24 cellular contexts compared by ENCODE assay signal in the genomic region with DNA sequence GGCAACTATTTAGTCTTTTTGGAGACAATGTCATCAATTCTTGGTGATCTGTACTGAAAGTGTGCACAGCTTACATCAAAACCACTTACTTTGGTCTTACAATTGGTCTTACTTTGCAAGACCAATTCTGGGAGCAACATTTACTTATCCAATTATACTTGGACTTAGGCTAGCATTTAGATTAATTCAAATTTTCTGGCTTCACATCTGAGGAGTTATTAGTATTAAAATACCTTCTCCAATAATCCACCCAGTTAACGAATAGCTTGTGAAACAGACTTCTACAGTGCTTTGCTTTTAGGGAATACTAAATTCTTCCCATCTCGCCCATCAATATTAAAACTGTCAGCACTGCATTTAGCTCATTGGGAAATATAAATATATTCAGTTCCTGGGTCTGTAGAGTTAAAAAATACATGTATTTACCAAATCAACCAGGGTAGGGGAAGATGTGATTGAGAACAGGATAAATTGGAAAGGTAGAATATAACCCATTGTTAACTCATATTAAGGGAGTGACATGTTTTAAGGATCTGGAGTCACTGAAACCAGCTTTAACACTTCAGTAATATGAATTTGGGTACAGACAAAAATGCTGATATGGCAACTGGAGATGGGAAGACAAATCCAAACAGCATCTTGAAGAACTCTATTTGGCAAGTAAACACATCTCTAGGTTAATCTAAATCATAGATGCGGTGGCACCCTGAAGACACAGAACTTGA. TPM values are rescaled to one million over a fixed set of nuclear protein-coding genes. Genes with fewer than 3 reads are reported as not detected.
DNase-seq lines count a peak whose midpoint lies in the region; ATAC-seq, FAIRE-seq and TF ChIP-seq lines count a peak whose summit lies in the region.
"Had no signal": no experiment of that assay in that cellular context is flagged by ENCODE, and none has a peak within 500 bp of the region (broad histone marks: within the 10 kb centered on the region; RNA-seq: fewer than 3 reads in every experiment).

No MANE protein-coding gene starts in this region.

- no peak overlapping the region for H3K4me2 ChIP-seq in Karpas-422 (ENCODE audit: low read depth, low read length, poor library complexity, severe bottlenecking)

- H3K27ac Mint-ChIP-seq in endothelial cell (ENCODE audit: unreplicated experiment), result peak overlapping the region; percentile 34
- H3K27ac Mint-ChIP-seq: activated CD4-positive, alpha-beta T cell treated with anti-CD3 and anti-CD28 coated beads, Interleukin-2, amount 10 ng/mL, durations not matched to agents 7 days and 5 days; T-helper 1 cell treated with Interleukin-12 subunit alpha and Interleukin-12 subunit beta and Interleukin-4 antibody, amounts not matched to agents 30 μg/mL and 1 μg/mL, for 36 hours had no signal

- peaks cover 20% of the 10 kb centered on the region for H3K4me1 Mint-ChIP-seq in endothelial cell (ENCODE audit: unreplicated experiment)

- H3K4me1 ChIP-seq in cardiac muscle cell (ENCODE audit: low read depth) (peaks cover 8% of the 10 kb centered on the region), Karpas-422 (ENCODE audit: low read length) (peaks cover 63% of the 10 kb centered on the region)

- H3K27me3 ChIP-seq in cardiac muscle cell (no peaks in the 10 kb centered on the region), Karpas-422 (ENCODE audit: low read length) (no peaks in the 10 kb centered on the region)
- H3K27me3 ChIP-seq: heart right ventricle, sigmoid colon, uterus had no signal

- no peak overlapping the region for H3K9ac ChIP-seq in Karpas-422 (ENCODE audit: low read length)

- H4K20me1 ChIP-seq in Karpas-422 (ENCODE audit: insufficient read depth, low read depth, low read length), result peaks cover 7% of the 10 kb centered on the region; the same call in 1 of the 2 replicates

- H3K9me3 ChIP-seq in cardiac muscle cell (ENCODE audit: low read depth) (no peaks in the 10 kb centered on the region), Karpas-422 (ENCODE audit: low read length) (no peaks in the 10 kb centered on the region)
- H3K9me3 ChIP-seq: heart right ventricle, sigmoid colon, uterus had no signal

- peaks cover 7% of the 10 kb centered on the region for H3K36me3 Mint-ChIP-seq in endothelial cell (ENCODE audit: low read depth, unreplicated experiment)

- no peaks in the 10 kb centered on the region for H3K9me2 ChIP-seq in Karpas-422 (replicated peaks; ENCODE audit: insufficient read depth, low read length)

- no peak for ATAC-seq in Right ventricle myocardium superior (ENCODE audit: poor library complexity)
- ATAC-seq: heart right ventricle, left lobe of liver, PC-3 had no signal

- H3K27me3 Mint-ChIP-seq in endothelial cell (ENCODE audit: unreplicated experiment), result no peaks in the 10 kb centered on the region
- H3K27me3 Mint-ChIP-seq: activated CD4-positive, alpha-beta T cell treated with anti-CD3 and anti-CD28 coated beads, Interleukin-2, amount 10 ng/mL, durations not matched to agents 7 days and 5 days; activated naive CD8-positive, alpha-beta T cell treated with anti-CD3 and anti-CD28 coated beads, Interleukin-2, amount 10 ng/mL, durations not matched to agents 7 days and 5 days; CD4-positive, alpha-beta memory T cell had no signal

- H2AFZ ChIP-seq in Karpas-422 (ENCODE audit: low read length), result no peak overlapping the region

- H3K27ac ChIP-seq in cardiac muscle cell (peak overlapping the region; percentile 24), Karpas-422 (ENCODE audit: low read length) (peak overlapping the region; percentile 44)
- H3K27ac ChIP-seq: epithelial cell of prostate, heart right ventricle, uterus had no signal

- H3K79me2 ChIP-seq in Karpas-422 (ENCODE audit: low read length), result no peaks in the 10 kb centered on the region

- H3K4me3 ChIP-seq in cardiac muscle cell (no peak overlapping the region), Karpas-422 (ENCODE audit: low read length) (no peak overlapping the region)
- H3K4me3 ChIP-seq: heart right ventricle, sigmoid colon, uterus had no signal

- peak overlapping the region; percentile 3 for H3K4me3 Mint-ChIP-seq in endothelial cell (ENCODE audit: unreplicated experiment)
- H3K4me3 Mint-ChIP-seq: activated CD4-positive, alpha-beta T cell treated with anti-CD3 and anti-CD28 coated beads, Interleukin-2, amount 10 ng/mL, durations not matched to agents 7 days and 5 days; activated naive CD8-positive, alpha-beta T cell treated with anti-CD3 and anti-CD28 coated beads, Interleukin-2, amount 10 ng/mL, durations not matched to agents 7 days and 5 days; CD4-positive, alpha-beta memory T cell; T-helper 1 cell treated with Interleukin-12 subunit alpha and Interleukin-12 subunit beta and Interleukin-4 antibody, amounts not matched to agents 30 μg/mL and 1 μg/mL, for 36 hours had no signal

- FAIRE-seq in RCC 7860 (lab: Jason Lieb, UNC), result no peak
- FAIRE-seq: G401.6 had no signal

- H3K36me3 ChIP-seq in cardiac muscle cell (peaks cover 25% of the 10 kb centered on the region), Karpas-422 (ENCODE audit: insufficient read depth, low read length) (peaks cover 48% of the 10 kb centered on the region)
- H3K36me3 ChIP-seq: uterus had no signal

- H3K9me3 Mint-ChIP-seq in endothelial cell (ENCODE audit: unreplicated experiment), result no peaks in the 10 kb centered on the region
- H3K9me3 Mint-ChIP-seq: activated CD4-positive, alpha-beta T cell treated with anti-CD3 and anti-CD28 coated beads, Interleukin-2, amount 10 ng/mL, durations not matched to agents 7 days and 5 days; activated naive CD8-positive, alpha-beta T cell treated with anti-CD3 and anti-CD28 coated beads, Interleukin-2, amount 10 ng/mL, durations not matched to agents 7 days and 5 days; CD4-positive, alpha-beta memory T cell; T-helper 1 cell treated with Interleukin-12 subunit alpha and Interleukin-12 subunit beta and Interleukin-4 antibody, amounts not matched to agents 30 μg/mL and 1 μg/mL, for 36 hours had no signal

- TF ChIP-seq CTCF in cardiac muscle cell (IDR thresholded peaks at IDR 0.05; ENCODE audit: low read depth, low read length), result no peak
- no peak for TF ChIP-seq CTCF in endothelial cell (IDR thresholded peaks at IDR 0.05; ENCODE audit: unreplicated experiment)

- intact Hi-C loops in Right ventricle myocardium superior (cut with DNase I), result no loop called here

- no peak for DNase-seq in cardiac muscle cell (ENCODE audit: low read depth in 1 of 2, low spot score in 1 of 2)
- DNase-seq in Right ventricle myocardium superior, result no peak
- peak; percentile 57 for DNase-seq in Karpas-422
- no peak for DNase-seq in endothelial cell (ENCODE audit: low spot score)
- peak; percentile 10 for DNase-seq in superior temporal gyrus (ENCODE audit: extremely low spot score)
- DNase-seq in activated CD8-positive, alpha-beta memory T cell treated with anti-CD3 and anti-CD28 coated beads, Interleukin-2, amount 50 U/mL, for 48 hours, result no peak
- no peak for DNase-seq in HPDE6-E6E7 (ENCODE audit: extremely low spot score)
- no peak for DNase-seq in RCC 7860 (ENCODE audit: low spot score)
- DNase-seq: activated CD4-positive, alpha-beta T cell treated with anti-CD3 and anti-CD28 coated beads, Interleukin-2, amount 10 ng/mL, durations not matched to agents 7 days and 5 days; activated naive CD8-positive, alpha-beta T cell treated with anti-CD3 and anti-CD28 coated beads, Interleukin-2, amount 10 ng/mL, durations not matched to agents 7 days and 5 days; activated T-cell treated with anti-CD3 and anti-CD28 coated beads for 4 hours; CD4-positive, alpha-beta memory T cell; cerebellar nuclear complex; heart right ventricle; NCI-H1417; NCI-H2081 treated with DMSO at 0.1 percent for 48 hours; PC-3; sigmoid colon; stimulated activated CD4-positive, alpha-beta T cell treated with anti-CD3 and anti-CD28 coated beads, Interleukin-15, amount 100 ng/mL, for 24 hours; uterus had no signal

RNA-seq across cellular contexts. Expression of gene VEZF1, which starts 9.2 kb away (rescaled TPM):
- total RNA-seq in cardiac muscle cell, result 29.7 and 37.3 TPM in 2 replicates
- 18.5 and 22.3 TPM in 2 replicates for polyA plus RNA-seq in cardiac muscle cell
- 73.7 TPM for total RNA-seq in Right ventricle myocardium superior
- 32.6 and 53.4 TPM in 2 replicates for total RNA-seq in Karpas-422 (2014; rRNA removed; shearing (Covaris generic); ENCODE audit: low replicate concordance)
- 43.7 TPM for total RNA-seq in endothelial cell (ENCODE audit: unreplicated experiment)

RNA-seq across cellular contexts. Expression of gene SRSF1, which starts 9.8 kb away (rescaled TPM):
- total RNA-seq in cardiac muscle cell, result 209 and 235 TPM in 2 replicates
- 127 and 146 TPM in 2 replicates for polyA plus RNA-seq in cardiac muscle cell
- total RNA-seq in Right ventricle myocardium superior, result 90.9 TPM
- 347 and 387 TPM in 2 replicates for total RNA-seq in Karpas-422 (2014; rRNA removed; shearing (Covaris generic); ENCODE audit: low replicate concordance)
- 201 TPM for total RNA-seq in endothelial cell (ENCODE audit: unreplicated experiment)

RNA-seq across cellular contexts. Expression of gene CUEDC1, which starts 42.0 kb away (rescaled TPM):
- 14.8 and 18.3 TPM in 2 replicates for total RNA-seq in cardiac muscle cell
- 10.9 and 15.3 TPM in 2 replicates for polyA plus RNA-seq in cardiac muscle cell
- total RNA-seq in Right ventricle myocardium superior, result 44.6 TPM
- 0.71 and 2.6 TPM in 2 replicates for total RNA-seq in Karpas-422 (2014; rRNA removed; shearing (Covaris generic); ENCODE audit: low replicate concordance)
- total RNA-seq in endothelial cell (ENCODE audit: unreplicated experiment), result 13.3 TPM
- polyA plus RNA-seq: CD4-positive, alpha-beta memory T cell had no signal

Comparison
In these comparisons a context has a peak if more than half of its experiments do, and no peak if none do; other contexts are left out.
1. DNase-seq: peak in Karpas-422 (single experiment) and superior temporal gyrus (single experiment); none in cardiac muscle cell (0 of 2), Right ventricle myocardium superior (single experiment), endothelial cell (single experiment), activated CD8-positive, alpha-beta memory T cell treated with anti-CD3 and anti-CD28 coated beads, Interleukin-2, amount 50 U/mL, for 48 hours (single experiment), HPDE6-E6E7 (single experiment) and RCC 7860 (single experiment).